In genomic region chr17:7178973-7179316, GRCh38 we compare ENCODE assay signal across 27 cellular contexts. TPM values are rescaled to one million over a fixed set of nuclear protein-coding genes. Genes with fewer than 3 reads are reported as not detected.
DNase-seq lines count a peak whose midpoint lies in the region; ATAC-seq and TF ChIP-seq lines count a peak whose summit lies in the region.
"Had no signal": no experiment of that assay in that cellular context is flagged by ENCODE, and none has a peak within 500 bp of the region (broad histone marks: within the 10 kb centered on the region; RNA-seq: fewer than 3 reads in every experiment).

No MANE protein-coding gene starts in this region.

- TF ChIP-seq RAD21 in liver (IDR thresholded peaks at IDR 0.05) = no peak

- H3K27me3 Mint-ChIP-seq in neural crest cell (ENCODE audit: low read depth) = peaks cover 4% of the 10 kb centered on the region

- H3K27me3 ChIP-seq in liver (ENCODE audit: control insufficient read depth in 4 of 4, insufficient read depth in 4 of 4, low read length in 3 of 4) = no peaks in the 10 kb centered on the region

- peak overlapping the region; percentile 56 to 84 for H3K9ac ChIP-seq in liver (ENCODE audit: low read depth in 1 of 2, low read length in 2 of 2)
- H3K9ac ChIP-seq: GM23248 had no signal

- H3K9me3 ChIP-seq in liver (ENCODE audit: control insufficient read depth in 4 of 4, low read length in 3 of 4) = no peaks in the 10 kb centered on the region
- H3K9me3 ChIP-seq: BE2C had no signal

- H3K36me3 Mint-ChIP-seq in neural crest cell (ENCODE audit: low read depth) = no peaks in the 10 kb centered on the region
- H3K36me3 Mint-ChIP-seq: CD14-positive monocyte; CD8-positive, alpha-beta memory T cell had no signal

- H3K36me3 ChIP-seq in liver (ENCODE audit: control insufficient read depth in 4 of 4, insufficient read depth in 3 of 4, low read depth in 1 of 4, low read length in 3 of 4) = peaks cover 0 to 14% (median 0%) of the 10 kb centered on the region in 4 donors
- H3K36me3 ChIP-seq: BE2C had no signal

- no peak overlapping the region for H3K27ac Mint-ChIP-seq in neural crest cell (ENCODE audit: unreplicated experiment)
- H3K27ac Mint-ChIP-seq: CD8-positive, alpha-beta memory T cell; H9 had no signal

- peak overlapping the region; percentile 74 to 88 (median 81) for H3K4me3 ChIP-seq in liver (ENCODE audit: low read depth in 1 of 3, low read length in 3 of 3)
- H3K4me3 ChIP-seq: GM23248 had no signal

- TF ChIP-seq CTCF in liver (IDR thresholded peaks at IDR 0.05; ENCODE audit: low read depth, low read length, missing input control) = no peak
- TF ChIP-seq CTCF in neural crest cell (conservative IDR thresholded peaks at IDR 0.05) = no peak

- H3K27ac ChIP-seq in liver (ENCODE audit: low read depth in 1 of 2, low read length in 2 of 2) = peak overlapping the region; percentile 92 to 96
- H3K27ac ChIP-seq: 22Rv1, GM23248, HL-60, SK-N-MC had no signal

- in situ Hi-C loops in G401 (cut with HindIII; ENCODE audit: low sequenced_read_pairs) = no loop called here

- no peaks in the 10 kb centered on the region for H3K4me1 Mint-ChIP-seq in neural crest cell

- WGBS in liver = 29% methylated on average over 11 of the region's 11 CpGs

- H3K4me1 ChIP-seq in liver (ENCODE audit: control insufficient read depth in 4 of 4, insufficient read depth in 4 of 4, low read length in 3 of 4) = peaks cover 7 to 46% (median 26%) of the 10 kb centered on the region in 4 donors
- H3K4me1 ChIP-seq: BE2C had no signal

- DNase-seq in activated effector memory CD4-positive, alpha-beta T cell treated with anti-CD3 and anti-CD28 coated beads, Interleukin-2, amount 50 U/mL, for 16 hours = peak; percentile 54
- DNase-seq in activated effector memory CD4-positive, alpha-beta T cell treated with Interleukin-2 at 50 U/mL for 16 hours = no peak
- DNase-seq in neural crest cell (ENCODE audit: low read depth, low spot score) (no peak), G401 (ENCODE audit: low spot score) (no peak)
- DNase-seq in stimulated activated CD8-positive, alpha-beta memory T cell treated with anti-CD3 and anti-CD28 coated beads, Interleukin-4, amount 100 ng/mL, for 48 hours = no peak
- DNase-seq: ACHN; BE2C; Calu3; CD8-positive, alpha-beta memory T cell; DMS153; GM23248; H9; NCI-H1048; NCI-H1417; NCI-H1694; NCI-H2081; NCI-H226; NCI-H510A; NCI-H69; RPMI8226; SIG-M5 had no signal

- H3K9me3 Mint-ChIP-seq in neural crest cell = no peaks in the 10 kb centered on the region
- H3K9me3 Mint-ChIP-seq: CD8-positive, alpha-beta memory T cell; H9 had no signal

- ATAC-seq in activated CD4-positive, CD25-positive, alpha-beta regulatory T cell treated with anti-CD3 and anti-CD28 coated beads, Interleukin-2, amount 50 U/mL, for 24 hours = no peak

- peak overlapping the region; percentile 72 for H3K4me3 Mint-ChIP-seq in neural crest cell
- H3K4me3 Mint-ChIP-seq: H9 had no signal

TF ChIP-seq in liver, 16 proteins besides CTCF, POLR2A, EP300 and RAD21:
- no peak for TF ChIP-seq NR2F2 (IDR thresholded peaks at IDR 0.05)
- no peak for TF ChIP-seq RXRA (IDR thresholded peaks at IDR 0.05)
- TF ChIP-seq, protein P1, sequence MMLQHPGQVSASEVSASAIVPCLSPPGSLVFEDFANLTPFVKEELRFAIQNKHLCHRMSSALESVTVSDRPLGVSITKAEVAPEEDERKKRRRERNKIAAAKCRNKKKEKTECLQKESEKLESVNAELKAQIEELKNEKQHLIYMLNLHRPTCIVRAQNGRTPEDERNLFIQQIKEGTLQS (IDR thresholded peaks at IDR 0.05) = no peak
- TF ChIP-seq REST (IDR thresholded peaks at IDR 0.05) = no peak
- no peak for TF ChIP-seq ZBTB33 (IDR thresholded peaks at IDR 0.05)
- TF ChIP-seq FOXA1 (IDR thresholded peaks at IDR 0.05) = no peak

RNA-seq across cellular contexts. Expression of gene ASGR1, which starts 0.2 kb away (rescaled TPM):
- 100 to 1,000 TPM; 127 to 401 TPM for total RNA-seq in liver
- polyA plus RNA-seq in liver = 100 to 1,000 TPM; 541 to 728 TPM
- total RNA-seq in neural crest cell = 9.6 and 11.2 TPM in 2 replicates
- total RNA-seq in G401 (2014; rRNA removed; shearing (Covaris generic)) = 3.3 and 7.1 TPM in 2 replicates
- polyA plus RNA-seq: CD8-positive, alpha-beta memory T cell had no signal

RNA-seq across cellular contexts. Expression of gene DLG4, which starts 40.7 kb away (rescaled TPM):
- total RNA-seq in liver (1 to 10 TPM; 2.1 to 5.7 TPM), neural crest cell (49.4 and 51.4 TPM in 2 replicates)
- polyA plus RNA-seq in liver = 1 to 10 TPM in 1 of 2 donors, under 1 TPM in 1; 0.40 to 1.6 TPM
- 15.5 and 18.8 TPM in 2 replicates for total RNA-seq in G401 (2014; rRNA removed; shearing (Covaris generic))

RNA-seq across cellular contexts. Expression of gene ACADVL, which starts 40.8 kb away (rescaled TPM):
- total RNA-seq in liver = 1,000 to 10,000 TPM in 1 of 2 donors, 100 to 1,000 TPM in 1; 185 to 1,110 TPM
- polyA plus RNA-seq in liver = 1,000 to 10,000 TPM; 1,107 to 1,301 TPM
- total RNA-seq in neural crest cell = 215 and 220 TPM in 2 replicates
- total RNA-seq in G401 (2014; rRNA removed; shearing (Covaris generic)) = 399 and 405 TPM in 2 replicates

RNA-seq across cellular contexts. Expression of gene DVL2, which starts 55.4 kb away (rescaled TPM):
- total RNA-seq in liver (10 to 100 TPM; 16.7 to 24.5 TPM), neural crest cell (130 and 140 TPM in 2 replicates)
- 1 to 10 TPM; 3.4 to 5.9 TPM for polyA plus RNA-seq in liver
- total RNA-seq in G401 (2014; rRNA removed; shearing (Covaris generic)) = 89.9 and 99.0 TPM in 2 replicates

Comparison
In these comparisons a context has a peak if more than half of its experiments do, and no peak if none do; other contexts are left out.
1. RNA of gene ASGR1, which starts 0.2 kb away (total RNA-seq): 127 to 401 TPM in liver; 9.6 to 11.2 TPM in neural crest cell and 3.3 to 7.1 TPM in G401; every median in the first group is over 10 times any median in the second.